Comparison of ENCODE assay signal across 8 cellular contexts in the genomic region with DNA sequence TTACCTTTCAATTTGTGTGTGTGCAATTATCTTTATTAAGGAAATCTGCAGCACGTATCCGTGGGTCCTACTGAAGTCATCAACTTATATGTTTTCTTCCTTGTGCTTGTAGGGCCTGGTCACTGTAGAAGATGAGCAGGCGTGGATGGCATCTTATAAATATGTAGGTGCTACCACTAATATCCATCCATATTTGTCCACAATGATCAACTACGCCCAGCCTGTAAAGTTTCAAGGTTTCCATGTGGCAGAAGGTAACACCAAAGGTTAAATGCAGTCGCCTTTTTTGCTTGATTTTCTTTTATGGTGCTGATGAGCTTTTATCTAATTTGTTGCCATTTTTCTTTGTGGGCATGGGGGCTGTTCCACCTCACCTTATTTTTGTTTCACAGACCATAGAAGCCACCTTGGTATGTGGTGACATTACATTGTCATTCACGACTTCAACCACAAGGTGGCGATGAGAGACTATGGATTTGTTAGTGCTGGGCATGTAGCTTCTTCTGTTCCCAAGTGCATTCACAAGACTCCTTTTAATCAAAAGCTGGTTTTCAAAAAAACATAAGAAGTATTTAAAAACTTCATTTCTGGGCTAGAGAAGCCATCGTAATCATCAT.
A peak's percentile ranks its signal among the peaks of the same experiment; 100 is the strongest.
DNase-seq lines count a peak whose midpoint lies in the region; ATAC-seq and TF ChIP-seq lines count a peak whose summit lies in the region.

No MANE protein-coding gene starts in this region.

- no peaks in the 10 kb centered on the region for H4K20me1 ChIP-seq in smooth muscle cell (ENCODE audit: low read depth)

- H3K9me3 ChIP-seq in smooth muscle cell (replicated peaks; ENCODE audit: low read depth): no peaks in the 10 kb centered on the region

- H3K27me3 ChIP-seq in smooth muscle cell (ENCODE audit: low read depth): no peaks in the 10 kb centered on the region

- 45% methylated on average over 8 of the region's 8 CpGs for WGBS in smooth muscle cell (ENCODE audit: low lambda C conversion rate)

- no peak overlapping the region for H2AFZ ChIP-seq in smooth muscle cell (ENCODE audit: low read depth)

- H3K79me2 ChIP-seq in smooth muscle cell (ENCODE audit: low read depth): no peaks in the 10 kb centered on the region

- H3K36me3 ChIP-seq in smooth muscle cell (ENCODE audit: low read depth): no peaks in the 10 kb centered on the region

- no peak overlapping the region for H3K4me3 ChIP-seq in astrocyte of the cerebellum (ENCODE audit: low read depth, low read length)
- H3K4me3 ChIP-seq in smooth muscle cell: no peak overlapping the region

- in situ Hi-C loops in astrocyte of the cerebellum (cut with HindIII; ENCODE audit: low sequenced_read_pairs): loop anchor here (5.0 kb wide), 1 partner anchor 194 kb away; no protein-coding TSS in a partner anchor

- DNase-seq in GDM1 (lab: John Stamatoyannopoulos, UW) (peak; percentile 11), KG1 (lab: John Stamatoyannopoulos, UW) (peak; percentile 34), RPMI7951 (ENCODE audit: low read depth) (peak; percentile 71), astrocyte of the cerebellum (ENCODE audit: low read depth) (peak; percentile 74), hypothalamus (lab: John Stamatoyannopoulos, UW) (peak in 36 of 51 donors; percentile 3 to 83 (median 42)), smooth muscle cell (lab: John Stamatoyannopoulos, UW; ENCODE audit: unreplicated experiment) (peak; percentile 11)
- DNase-seq in activated CD4-positive, CD25-positive, alpha-beta regulatory T cell (lab: John Stamatoyannopoulos, UW): no peak

- no peak overlapping the region for H3K4me2 ChIP-seq in smooth muscle cell

- ATAC-seq in GM21528 (IDR thresholded peaks at IDR 0.05; ENCODE audit: low FRiP score, unreplicated experiment): peak; percentile 60

- no peaks in the 10 kb centered on the region for H3F3A ChIP-seq in smooth muscle cell (ENCODE audit: low read depth)

- TF ChIP-seq CTCF in astrocyte of the cerebellum (IDR thresholded peaks at IDR 0.05; ENCODE audit: low read depth, low read length, missing control alignments): peak; percentile 75
- TF ChIP-seq CTCF in smooth muscle cell (IDR thresholded peaks at IDR 0.05; ENCODE audit: borderline replicate concordance, insufficient read depth, poor library complexity, severe bottlenecking): peak; percentile 89

- no peak overlapping the region for H3K27ac ChIP-seq in smooth muscle cell (ENCODE audit: low read depth)

- H3K4me1 ChIP-seq in smooth muscle cell (ENCODE audit: low read depth): no peaks in the 10 kb centered on the region

- no peak overlapping the region for H3K9ac ChIP-seq in smooth muscle cell (ENCODE audit: low read depth)

Comparison
In these comparisons a context has a peak if more than half of its experiments do, and no peak if none do; other contexts are left out.
1. DNase-seq: peak in GDM1 (single experiment), KG1 (single experiment), RPMI7951 (single experiment), astrocyte of the cerebellum (single experiment), hypothalamus (36 of 51) and smooth muscle cell (single experiment); none in activated CD4-positive, CD25-positive, alpha-beta regulatory T cell (0 of 4).